ENCODE assay signal across 26 cellular contexts in the genomic region with DNA sequence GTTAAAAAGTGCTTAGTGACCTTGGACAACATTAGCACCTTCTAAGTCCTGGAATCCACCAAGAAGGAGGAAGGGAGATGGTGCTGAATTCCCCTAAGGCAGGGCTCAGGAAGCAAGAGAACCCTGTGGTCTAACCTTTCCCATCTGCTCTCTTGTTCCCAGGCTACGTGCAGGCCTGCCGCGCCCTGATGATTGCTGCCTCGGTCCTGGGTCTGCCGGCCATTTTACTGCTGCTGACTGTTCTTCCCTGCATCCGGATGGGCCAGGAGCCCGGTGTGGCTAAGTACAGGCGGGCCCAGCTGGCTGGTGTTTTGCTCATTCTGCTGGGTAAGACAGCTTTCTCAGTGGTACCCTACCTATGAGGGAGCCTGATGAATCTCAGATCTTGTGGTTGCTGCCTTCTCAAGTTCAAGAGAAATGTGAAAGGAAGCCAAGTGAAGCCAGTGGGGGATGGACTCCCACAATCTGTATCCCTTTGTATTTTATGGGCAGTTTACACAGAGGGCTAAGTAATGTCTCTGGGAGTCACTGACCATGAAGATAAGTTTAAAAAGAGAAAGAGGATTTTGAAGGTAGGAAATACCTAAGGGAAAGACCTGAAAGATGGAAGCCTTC. TPM values are rescaled to one million over a fixed set of nuclear protein-coding genes. Genes with fewer than 3 reads are reported as not detected.
A peak's percentile ranks its signal among the peaks of the same experiment; 100 is the strongest.
DNase-seq lines count a peak whose midpoint lies in the region; ATAC-seq and TF ChIP-seq lines count a peak whose summit lies in the region.
"Had no signal": no experiment of that assay in that cellular context is flagged by ENCODE, and none has a peak within 500 bp of the region (broad histone marks: within the 10 kb centered on the region; RNA-seq: fewer than 3 reads in every experiment).

No MANE protein-coding gene starts in this region.

- H3K4me1 Mint-ChIP-seq in effector memory CD8-positive, alpha-beta T cell (ENCODE audit: low read depth in 2 of 2), result peaks cover 3 to 10% of the 10 kb centered on the region in 2 donors

- no peaks in the 10 kb centered on the region for H3K9me3 Mint-ChIP-seq in effector memory CD8-positive, alpha-beta T cell
- H3K9me3 Mint-ChIP-seq: activated CD4-positive, alpha-beta memory T cell treated with anti-CD3 and anti-CD28 coated beads, Interleukin-2, amount 10 ng/mL, durations not matched to agents 7 days and 5 days; activated naive CD4-positive, alpha-beta T cell treated with anti-CD3 and anti-CD28 coated beads, Interleukin-2, amount 50 U/mL, for 24 hours; activated T-helper 17 cell treated with anti-CD3 and anti-CD28 coated beads, Interleukin-2, amount 50 U/mL, for 72 hours; H9; naive thymus-derived CD8-positive, alpha-beta T cell had no signal

- no peaks in the 10 kb centered on the region for H3K9me3 ChIP-seq in osteoblast (ENCODE audit: low read depth, low read length)
- H3K9me3 ChIP-seq: heart left ventricle, right atrium auricular region, SJCRH30, upper lobe of right lung had no signal

- no peak overlapping the region for H3K4me3 Mint-ChIP-seq in effector memory CD8-positive, alpha-beta T cell
- H3K4me3 Mint-ChIP-seq: activated CD4-positive, alpha-beta memory T cell treated with anti-CD3 and anti-CD28 coated beads, Interleukin-2, amount 10 ng/mL, durations not matched to agents 7 days and 5 days; activated naive CD4-positive, alpha-beta T cell treated with anti-CD3 and anti-CD28 coated beads, Interleukin-2, amount 50 U/mL, for 24 hours; activated T-helper 17 cell treated with anti-CD3 and anti-CD28 coated beads, Interleukin-2, amount 50 U/mL, for 72 hours; H9; naive thymus-derived CD8-positive, alpha-beta T cell had no signal

- no peak overlapping the region for H3K4me3 ChIP-seq in osteoblast (ENCODE audit: insufficient read depth, low read length)
- H3K4me3 ChIP-seq: BLaER1, heart left ventricle, right atrium auricular region, SJCRH30, upper lobe of right lung had no signal

- no peak for TF ChIP-seq CTCF in osteoblast (IDR thresholded peaks at IDR 0.05; ENCODE audit: extremely low read depth, low read depth, low read length)

- peak; percentile 11 for DNase-seq in ELF-1 (ENCODE audit: low read depth, low spot score)
- DNase-seq in caudate nucleus (lab: John Stamatoyannopoulos, UW), result peak in 3 of 61 donors; percentile 9 to 55 (median 21)
- peak; percentile 42 for DNase-seq in iris pigment epithelial cell (ENCODE audit: low read depth)
- DNase-seq in osteoblast (ENCODE audit: insufficient read length, low spot score, missing footprints), result peak; percentile 42
- no peak for DNase-seq in effector memory CD8-positive, alpha-beta T cell
- no peak for DNase-seq in activated naive CD4-positive, alpha-beta T cell (lab: John Stamatoyannopoulos, UW)
- DNase-seq in pons (ENCODE audit: low spot score), result no peak
- DNase-seq: activated CD4-positive, alpha-beta memory T cell treated with anti-CD3 and anti-CD28 coated beads, Interleukin-2, amount 10 ng/mL, durations not matched to agents 7 days and 5 days; activated CD8-positive, alpha-beta memory T cell treated with anti-CD3 and anti-CD28 coated beads, Interleukin-2, amount 50 U/mL, for 48 hours; aorta; central memory CD4-positive, alpha-beta T cell; GDM1; H9; heart left ventricle; naive thymus-derived CD8-positive, alpha-beta T cell; NCI-H1105 treated with DMSO at 0.1 percent for 48 hours; NCI-H2029 treated with DMSO at 0.1 percent for 48 hours; NCI-H526 treated with DMSO at 0.1 percent for 48 hours; SJCRH30; upper lobe of right lung had no signal

- H3K36me3 ChIP-seq in osteoblast (ENCODE audit: insufficient read depth, low read length), result peaks cover 16% of the 10 kb centered on the region
- H3K36me3 ChIP-seq: BLaER1, heart left ventricle, right atrium auricular region, SJCRH30, upper lobe of right lung had no signal

- H3K27ac ChIP-seq in caudate nucleus (ENCODE audit: low read depth, low read length), result peak overlapping the region; percentile 36
- no peak overlapping the region for H3K27ac ChIP-seq in osteoblast (ENCODE audit: low read depth, low read length)
- H3K27ac ChIP-seq: BLaER1, heart left ventricle, right atrium auricular region, SJCRH30, upper lobe of right lung had no signal

- H3K27me3 ChIP-seq in osteoblast (ENCODE audit: insufficient read depth, low read length), result no peaks in the 10 kb centered on the region
- H3K27me3 ChIP-seq: SJCRH30 had no signal

- H3K4me2 ChIP-seq in osteoblast (ENCODE audit: insufficient read depth, low read length), result no peak overlapping the region
- H3K4me2 ChIP-seq: BLaER1 had no signal

- no peak for ATAC-seq in effector memory CD8-positive, alpha-beta T cell (replicated peaks)
- ATAC-seq in HG03460 (IDR thresholded peaks at IDR 0.05; ENCODE audit: unreplicated experiment), result no peak
- ATAC-seq: activated T-helper 17 cell treated with anti-CD3 and anti-CD28 coated beads, Interleukin-2, amount 50 U/mL, for 72 hours; heart left ventricle; naive thymus-derived CD8-positive, alpha-beta T cell; upper lobe of right lung had no signal

- no peaks in the 10 kb centered on the region for H4K20me1 ChIP-seq in osteoblast (ENCODE audit: insufficient read depth, low read length)

- H3K36me3 Mint-ChIP-seq in effector memory CD8-positive, alpha-beta T cell (ENCODE audit: insufficient read depth), result no peaks in the 10 kb centered on the region
- H3K36me3 Mint-ChIP-seq: activated naive CD4-positive, alpha-beta T cell treated with anti-CD3 and anti-CD28 coated beads, Interleukin-2, amount 50 U/mL, for 24 hours had no signal

- no peak overlapping the region for H3K27ac Mint-ChIP-seq in effector memory CD8-positive, alpha-beta T cell
- H3K27ac Mint-ChIP-seq: activated CD4-positive, alpha-beta memory T cell treated with anti-CD3 and anti-CD28 coated beads, Interleukin-2, amount 10 ng/mL, durations not matched to agents 7 days and 5 days; activated naive CD4-positive, alpha-beta T cell treated with anti-CD3 and anti-CD28 coated beads, Interleukin-2, amount 50 U/mL, for 24 hours; activated T-helper 17 cell treated with anti-CD3 and anti-CD28 coated beads, Interleukin-2, amount 50 U/mL, for 72 hours; H9; naive thymus-derived CD8-positive, alpha-beta T cell had no signal

- no peak overlapping the region for H2AFZ ChIP-seq in osteoblast (ENCODE audit: low read length)

- peaks cover 14% of the 10 kb centered on the region for H3K4me1 ChIP-seq in osteoblast (ENCODE audit: insufficient read depth, low read length)

- H3K79me2 ChIP-seq in osteoblast (ENCODE audit: insufficient read depth, low read length), result peaks cover 2% of the 10 kb centered on the region

- H3K27me3 Mint-ChIP-seq in effector memory CD8-positive, alpha-beta T cell, result peaks cover 25 to 36% of the 10 kb centered on the region in 2 donors

RNA-seq across cellular contexts. Expression of a gene that starts 4.4 kb away (rescaled TPM):
- 33.9 and 50.3 TPM in 2 replicates for total RNA-seq in osteoblast
- total RNA-seq: A673; activated CD4-positive, alpha-beta memory T cell treated with anti-CD3 and anti-CD28 coated beads, Interleukin-2, amount 10 ng/mL, durations not matched to agents 7 days and 5 days; activated T-helper 17 cell treated with anti-CD3 and anti-CD28 coated beads, Interleukin-2, amount 50 U/mL, for 72 hours had no signal

Comparison
In these comparisons a context has a peak if more than half of its experiments do, and no peak if none do; other contexts are left out.
1. DNase-seq: peak in ELF-1 (single experiment), iris pigment epithelial cell (single experiment) and osteoblast (single experiment); none in effector memory CD8-positive, alpha-beta T cell (0 of 3), activated naive CD4-positive, alpha-beta T cell (0 of 4) and pons (single experiment).